ENCODE assay signal across 22 cellular contexts in genomic region chr11:3081386-3081751, GRCh38.
"Had no signal": no experiment of that assay in that cellular context is flagged by ENCODE, and none has a peak within 500 bp of the region (broad histone marks: within the 10 kb centered on the region; RNA-seq: fewer than 3 reads in every experiment).

No MANE protein-coding gene starts in this region.

- H3K27me3 ChIP-seq: colonic mucosa, hepatocyte had no signal

- H3K4me1 ChIP-seq: colonic mucosa, esophagus muscularis mucosa, foreskin keratinocyte, gastroesophageal sphincter, heart left ventricle, left lung, lower lobe of right lung had no signal

- H3K36me3 ChIP-seq: colonic mucosa, esophagus muscularis mucosa, gastroesophageal sphincter, heart left ventricle, left lung, lower lobe of right lung had no signal

- FAIRE-seq: endothelial cell of umbilical vein, frontal cortex, kidney had no signal

- H3K9me3 ChIP-seq: colonic mucosa, esophagus muscularis mucosa, gastroesophageal sphincter, heart left ventricle, left lung, lower lobe of right lung, mucosa of descending colon had no signal

- DNase-seq: colonic mucosa; cortex of kidney; effector CD8-positive, alpha-beta T cell; foreskin keratinocyte; hypothalamus; immature natural killer cell; islet precursor cell; kidney glomerular epithelial cell; left lung; left ventricle myocardium superior; lower lobe of right lung; mesenchymal stem cell; mucosa of descending colon; naive B cell; naive thymus-derived CD8-positive, alpha-beta T cell had no signal

- H3K79me2 ChIP-seq: hepatocyte had no signal

- H2AFZ ChIP-seq: hepatocyte had no signal

- ATAC-seq: foreskin keratinocyte; gastroesophageal sphincter; heart left ventricle; left lung; left ventricle myocardium superior; lower lobe of right lung; mucosa of descending colon; naive thymus-derived CD8-positive, alpha-beta T cell had no signal

- H3K4me2 ChIP-seq: hepatocyte had no signal

- H3K27ac ChIP-seq: colonic mucosa, esophagus muscularis mucosa, foreskin keratinocyte, gastroesophageal sphincter, heart left ventricle, hepatocyte, left lung, lower lobe of right lung had no signal

- H3K4me3 ChIP-seq: colonic mucosa, esophagus muscularis mucosa, gastroesophageal sphincter, heart left ventricle, hepatocyte, left lung, lower lobe of right lung, mucosa of descending colon had no signal
